21 cellular contexts compared by ENCODE assay signal in genomic region chr15:90950676-90951075, GRCh38. TPM values are rescaled to one million over a fixed set of nuclear protein-coding genes. Genes with fewer than 3 reads are reported as not detected.
DNase-seq lines count a peak whose midpoint lies in the region; ATAC-seq, FAIRE-seq and TF ChIP-seq lines count a peak whose summit lies in the region.
"Had no signal": no experiment of that assay in that cellular context is flagged by ENCODE, and none has a peak within 500 bp of the region (broad histone marks: within the 10 kb centered on the region; RNA-seq: fewer than 3 reads in every experiment).

No MANE protein-coding gene starts in this region.

- TF ChIP-seq EP300 in K562 (IDR thresholded peaks at IDR 0.05; ENCODE audit: low read length): no peak

- no peak overlapping the region for H3K9ac ChIP-seq in K562 (ENCODE audit: insufficient read depth in 1 of 2, low read depth in 2 of 2, low read length in 2 of 2)

- in situ Hi-C loops in GM13976 (cut with MboI; ENCODE audit: low sequenced_read_pairs, unreplicated experiment): no loop called here
- in situ Hi-C loops in K562 (cut with MboI): no loop called here

- peaks cover 10% of the 10 kb centered on the region for H3K4me1 Mint-ChIP-seq in activated T-cell treated with anti-CD3 and anti-CD28 coated beads, Interleukin-2, amount 50 U/mL, for 24 hours (ENCODE audit: low read depth)
- peaks cover 10% of the 10 kb centered on the region for H3K4me1 Mint-ChIP-seq in activated T-cell treated with anti-CD3 and anti-CD28 coated beads, Interleukin-2, amount 50 U/mL, for 72 hours (ENCODE audit: low read depth)

- peaks cover 6% of the 10 kb centered on the region for H3K79me2 ChIP-seq in K562 (ENCODE audit: control insufficient read depth, insufficient read depth, low read length)

- POLR2A ChIA-PET in K562 (lab: Yijun Ruan, JAX): interaction anchor here (2.4 to 2.5 kb wide), 2 partner anchors 8 to 18 kb away, joined by 13 to 20 read pairs; partner anchors contain the start of gene HDDC3

- no peak for DNase-seq in activated T-cell treated with anti-CD3 and anti-CD28 coated beads, Interleukin-2, amount 50 U/mL, for 24 hours
- no peak for DNase-seq in activated T-cell treated with anti-CD3 and anti-CD28 coated beads, Interleukin-2, amount 50 U/mL, for 72 hours
- DNase-seq in GM13976 (ENCODE audit: low spot score): peak; percentile 7
- DNase-seq in K562 (ENCODE audit: extremely low read depth in 1 of 4, low spot score in 3 of 4): no peak
- DNase-seq: AML-193; Caco-2; Calu3; CD4-positive, alpha-beta T cell; CD8-positive, alpha-beta T cell; DMS79 treated with DMSO at 0.1 percent for 48 hours; GF-D8 had no signal

- no peaks in the 10 kb centered on the region for H3K9me3 ChIP-seq in K562 (replicated peaks; ENCODE audit: control insufficient read depth, insufficient read depth, low read depth, low read length)
- H3K9me3 ChIP-seq: A549; BLaER1 treated with 17β-estradiol and CSF1 and Interleukin-3, amounts not matched to agents 10 nM and 100 nM; Caco-2 had no signal

- intact Hi-C loops in K562 (cut with micrococcal nuclease): no loop called here

- WGBS in K562 (ENCODE audit: insufficient coverage, low coverage, missing lambda C conversion rate): 90% methylated on average over 6 of the region's 6 CpGs

- no peaks in the 10 kb centered on the region for H3K27me3 Mint-ChIP-seq in activated T-cell treated with anti-CD3 and anti-CD28 coated beads, Interleukin-2, amount 50 U/mL, for 24 hours
- no peaks in the 10 kb centered on the region for H3K27me3 Mint-ChIP-seq in activated T-cell treated with anti-CD3 and anti-CD28 coated beads, Interleukin-2, amount 50 U/mL, for 72 hours (ENCODE audit: low read depth)
- H3K27me3 Mint-ChIP-seq: B cell; CD4-positive, alpha-beta T cell had no signal

- H3K36me3 Mint-ChIP-seq in activated T-cell treated with anti-CD3 and anti-CD28 coated beads, Interleukin-2, amount 50 U/mL, for 24 hours (ENCODE audit: low read depth): peaks cover 88% of the 10 kb centered on the region
- peaks cover 5 to 16% of the 10 kb centered on the region in 2 donors for H3K36me3 Mint-ChIP-seq in activated T-cell treated with anti-CD3 and anti-CD28 coated beads, Interleukin-2, amount 50 U/mL, for 72 hours (ENCODE audit: insufficient read depth in 2 of 2)

- BruUV-seq in K562 (replicated peaks; lab: Mats Ljungman, UMichigan): no TSS peak

- H3K4me3 Mint-ChIP-seq in activated T-cell treated with anti-CD3 and anti-CD28 coated beads, Interleukin-2, amount 50 U/mL, for 24 hours: no peak overlapping the region
- no peak overlapping the region for H3K4me3 Mint-ChIP-seq in activated T-cell treated with anti-CD3 and anti-CD28 coated beads, Interleukin-2, amount 50 U/mL, for 72 hours
- H3K4me3 Mint-ChIP-seq: B cell; CD4-positive, alpha-beta T cell; CD8-positive, alpha-beta T cell had no signal

- H3K4me2 ChIP-seq in K562 (ENCODE audit: insufficient read depth, low read length): no peak overlapping the region
- H3K4me2 ChIP-seq: A549 had no signal

- peak overlapping the region; percentile 33 for H3K27ac Mint-ChIP-seq in activated T-cell treated with anti-CD3 and anti-CD28 coated beads, Interleukin-2, amount 50 U/mL, for 24 hours
- H3K27ac Mint-ChIP-seq in activated T-cell treated with anti-CD3 and anti-CD28 coated beads, Interleukin-2, amount 50 U/mL, for 72 hours: no peak overlapping the region
- H3K27ac Mint-ChIP-seq: B cell; CD4-positive, alpha-beta T cell; CD8-positive, alpha-beta T cell had no signal

- 0 out of 2 replicates have a peak, but pooled peaks cover 5% of the 10 kb centered on the region for H4K20me1 ChIP-seq in K562 (replicated peaks; ENCODE audit: control insufficient read depth, insufficient read depth, low read length)

- ATAC-seq in activated T-cell treated with anti-CD3 and anti-CD28 coated beads, Interleukin-2, amount 50 U/mL, for 72 hours (replicated peaks in 1 of 2): no peak
- ATAC-seq in K562 (no peak), HG03045 (IDR thresholded peaks at IDR 0.05; ENCODE audit: unreplicated experiment) (no peak)
- ATAC-seq: A549; CD8-positive, alpha-beta T cell had no signal

- peaks cover 3% of the 10 kb centered on the region for H3K9me1 ChIP-seq in K562 (ENCODE audit: control insufficient read depth, insufficient read depth, low read length)

- H3K9me3 Mint-ChIP-seq in activated T-cell treated with anti-CD3 and anti-CD28 coated beads, Interleukin-2, amount 50 U/mL, for 24 hours: no peaks in the 10 kb centered on the region
- H3K9me3 Mint-ChIP-seq in activated T-cell treated with anti-CD3 and anti-CD28 coated beads, Interleukin-2, amount 50 U/mL, for 72 hours: no peaks in the 10 kb centered on the region
- H3K9me3 Mint-ChIP-seq: CD4-positive, alpha-beta T cell; CD8-positive, alpha-beta T cell had no signal

- no peak for TF ChIP-seq RAD21 in K562 (CRISPR knock-in tag; conservative IDR thresholded peaks at IDR 0.05 in 1 of 2, IDR thresholded peaks at IDR 0.05 in 1 of 2)

- no peak for TF ChIP-seq CTCF in GM13976 (IDR thresholded peaks at IDR 0.05; ENCODE audit: borderline replicate concordance, control extremely low read depth, extremely low read depth, insufficient read depth, missing control alignments)
- TF ChIP-seq CTCF in K562 (IDR thresholded peaks at IDR 0.05 in 2 of 3, conservative IDR thresholded peaks at IDR 0.05 in 1 of 3; ENCODE audit: insufficient read depth in 2 of 3, low read depth in 1 of 3, low read length in 3 of 3): no peak

- H2AFZ ChIP-seq in K562 (ENCODE audit: low read depth, low read length): no peak overlapping the region

- CTCF ChIA-PET in K562 (lab: Yijun Ruan, JAX; ENCODE audit: low intra/inter-chr PET ratio): no interaction called here

- H3K27ac ChIP-seq in K562 (ENCODE audit: extremely low read depth, low read depth, low read length): no peak overlapping the region
- H3K27ac ChIP-seq: 22Rv1, C4-2B had no signal

- no peak for TF ChIP-seq POLR2A in K562 (conservative IDR thresholded peaks at IDR 0.05)

- no peak overlapping the region for H3K4me3 ChIP-seq in K562
- H3K4me3 ChIP-seq: A549; BLaER1 treated with 17β-estradiol and CSF1 and Interleukin-3, amounts not matched to agents 10 nM and 100 nM had no signal

- peaks cover 76% of the 10 kb centered on the region for H3K36me3 ChIP-seq in K562 (ENCODE audit: control insufficient read depth, insufficient read depth, low read length)

- no peaks in the 10 kb centered on the region for H3K27me3 ChIP-seq in K562 (ENCODE audit: control insufficient read depth in 2 of 2, insufficient read depth in 2 of 2, low read length in 2 of 2)
- H3K27me3 ChIP-seq: BLaER1 treated with 17β-estradiol and CSF1 and Interleukin-3, amounts not matched to agents 10 nM and 100 nM had no signal

- FAIRE-seq in K562 (lab: Jason Lieb, UNC): no peak
- FAIRE-seq: A549, D721Med, G401.6, GM12891, GM18507 had no signal

- peaks cover 19 to 56% of the 10 kb centered on the region in 2 experiments; a peak in 4 of 5 replicates for H3K4me1 ChIP-seq in K562 (replicated peaks in 1 of 2; ENCODE audit: control insufficient read depth in 2 of 2, insufficient read depth in 2 of 2, low read length in 2 of 2)
- H3K4me1 ChIP-seq: Caco-2 had no signal

RNA-seq across cellular contexts. Expression of gene RCCD1, which starts 4.0 kb away (rescaled TPM):
- 10 to 100 TPM; 26.2 to 27.6 TPM for total RNA-seq in activated T-cell treated with anti-CD3 and anti-CD28 coated beads, Interleukin-2, amount 50 U/mL, for 72 hours
- 100 and 115 TPM in 2 replicates for total RNA-seq in K562 (2011; cell fraction: chromatin; rRNA removed; ENCODE audit: low replicate concordance)
- 74.7 and 75.5 TPM in 2 replicates for total RNA-seq in K562 (2011; cell fraction: nucleolus; rRNA removed)
- total RNA-seq in K562 (2011; cell fraction: nucleoplasm; rRNA removed): 86.9 and 97.7 TPM in 2 replicates
- total RNA-seq in K562 (2014; rRNA removed): 38.1 and 41.2 TPM in 2 replicates
- 17.0 and 18.0 TPM in 2 replicates for total RNA-seq in K562 (2014; rRNA removed; fragmentation: Illumina TruSeq; extraction: Trizol)
- total RNA-seq in K562 (2015; rRNA removed; fragmentation: Illumina TruSeq; extraction: Trizol): 16.7 and 23.7 TPM in 2 replicates
- total RNA-seq in K562 (2021): 44.0 and 45.9 TPM in 2 replicates
- polyA plus RNA-seq in K562 (2011; rRNA removed): 28.5 and 39.6 TPM in 2 replicates
- polyA plus RNA-seq in K562 (2011; cell fraction: cytosol; rRNA removed): 17.6 and 22.6 TPM in 2 replicates
- polyA plus RNA-seq in K562 (2011; cell fraction: nucleus; rRNA removed): 232 and 244 TPM in 2 replicates
- 41.3 and 51.9 TPM in 2 replicates for polyA plus RNA-seq in K562 (2012)
- polyA plus RNA-seq in K562 (2014; fragmentation: Illumina TruSeq; extraction: Trizol): 22.3 and 24.7 TPM in 2 replicates
- polyA plus RNA-seq in K562 (2014; fragmentation: Nextera tagmentation; extraction: Ambion mirVana): 10 to 100 TPM; 11.1 to 12.2 TPM
- 45.2 and 51.4 TPM in 2 replicates for polyA plus RNA-seq in K562 (2014; rRNA removed)
- polyA minus RNA-seq in K562 (2011; rRNA and poly(A)+ RNA removed): 10.3 and 13.1 TPM in 2 replicates
- polyA minus RNA-seq in K562 (2011; cell fraction: cytosol; rRNA and poly(A)+ RNA removed): 9.4 and 12.6 TPM in 2 replicates
- polyA minus RNA-seq in K562 (2011; cell fraction: nucleus; rRNA and poly(A)+ RNA removed): 25.3 and 29.9 TPM in 2 replicates

RNA-seq across cellular contexts. Expression of gene UNC45A, which starts 15.6 kb away (rescaled TPM):
- 10 to 100 TPM; 65.9 to 76.8 TPM for total RNA-seq in activated T-cell treated with anti-CD3 and anti-CD28 coated beads, Interleukin-2, amount 50 U/mL, for 72 hours
- total RNA-seq in K562 (2011; cell fraction: chromatin; rRNA removed; ENCODE audit: low replicate concordance): 131 and 331 TPM in 2 replicates
- 205 and 228 TPM in 2 replicates for total RNA-seq in K562 (2011; cell fraction: nucleolus; rRNA removed)
- total RNA-seq in K562 (2011; cell fraction: nucleoplasm; rRNA removed): 113 and 152 TPM in 2 replicates
- total RNA-seq in K562 (2014; rRNA removed) (59.8 and 65.2 TPM in 2 replicates), K562 (2014; rRNA removed; fragmentation: Illumina TruSeq; extraction: Trizol) (19.2 and 22.6 TPM in 2 replicates), K562 (2015; rRNA removed; fragmentation: Illumina TruSeq; extraction: Trizol) (47.7 and 52.5 TPM in 2 replicates), K562 (2021) (79.0 and 79.3 TPM in 2 replicates)
- polyA plus RNA-seq in K562 (2011; rRNA removed) (43.7 and 56.7 TPM in 2 replicates), K562 (2014; fragmentation: Illumina TruSeq; extraction: Trizol) (35.7 and 46.7 TPM in 2 replicates), K562 (2014; fragmentation: Nextera tagmentation; extraction: Ambion mirVana) (10 to 100 TPM; 22.4 to 23.1 TPM), K562 (2014; rRNA removed) (54.5 and 55.5 TPM in 2 replicates)
- polyA plus RNA-seq in K562 (2011; cell fraction: cytosol; rRNA removed): 46.7 and 62.9 TPM in 2 replicates
- polyA plus RNA-seq in K562 (2011; cell fraction: nucleus; rRNA removed): 163 and 164 TPM in 2 replicates
- polyA plus RNA-seq in K562 (2012): 75.1 and 75.7 TPM in 2 replicates
- 51.9 and 58.7 TPM in 2 replicates for polyA minus RNA-seq in K562 (2011; rRNA and poly(A)+ RNA removed)
- polyA minus RNA-seq in K562 (2011; cell fraction: cytosol; rRNA and poly(A)+ RNA removed): 50.4 and 51.9 TPM in 2 replicates
- polyA minus RNA-seq in K562 (2011; cell fraction: nucleus; rRNA and poly(A)+ RNA removed): 51.0 and 77.4 TPM in 2 replicates

RNA-seq across cellular contexts. Expression of gene HDDC3, which starts 18.3 kb away (rescaled TPM):
- total RNA-seq in activated T-cell treated with anti-CD3 and anti-CD28 coated beads, Interleukin-2, amount 50 U/mL, for 72 hours: 10 to 100 TPM; 37.6 to 53.7 TPM
- 27.3 and 60.3 TPM in 2 replicates for total RNA-seq in K562 (2011; cell fraction: chromatin; rRNA removed; ENCODE audit: low replicate concordance)
- total RNA-seq in K562 (2011; cell fraction: nucleolus; rRNA removed): 59.5 and 62.4 TPM in 2 replicates
- 46.9 and 47.9 TPM in 2 replicates for total RNA-seq in K562 (2011; cell fraction: nucleoplasm; rRNA removed)
- total RNA-seq in K562 (2014; rRNA removed) (54.1 and 64.9 TPM in 2 replicates), K562 (2014; rRNA removed; fragmentation: Illumina TruSeq; extraction: Trizol) (28.2 and 33.0 TPM in 2 replicates), K562 (2015; rRNA removed; fragmentation: Illumina TruSeq; extraction: Trizol) (36.6 and 36.9 TPM in 2 replicates), K562 (2021) (42.6 and 43.0 TPM in 2 replicates)
- polyA plus RNA-seq in K562 (2011; rRNA removed) (30.8 and 33.4 TPM in 2 replicates), K562 (2014; fragmentation: Illumina TruSeq; extraction: Trizol) (51.7 and 54.2 TPM in 2 replicates), K562 (2014; fragmentation: Nextera tagmentation; extraction: Ambion mirVana) (10 to 100 TPM; 14.9 to 21.3 TPM), K562 (2014; rRNA removed) (55.8 and 65.8 TPM in 2 replicates)
- polyA plus RNA-seq in K562 (2011; cell fraction: cytosol; rRNA removed): 37.1 and 49.7 TPM in 2 replicates
- polyA plus RNA-seq in K562 (2011; cell fraction: nucleus; rRNA removed): 37.0 and 41.5 TPM in 2 replicates
- polyA plus RNA-seq in K562 (2012): 29.7 and 31.4 TPM in 2 replicates
- 21.5 and 26.2 TPM in 2 replicates for polyA minus RNA-seq in K562 (2011; rRNA and poly(A)+ RNA removed)
- 10.3 and 15.1 TPM in 2 replicates for polyA minus RNA-seq in K562 (2011; cell fraction: cytosol; rRNA and poly(A)+ RNA removed)
- 28.9 and 44.4 TPM in 2 replicates for polyA minus RNA-seq in K562 (2011; cell fraction: nucleus; rRNA and poly(A)+ RNA removed)

RNA-seq across cellular contexts. Expression of gene PRC1, which starts 43.7 kb away (rescaled TPM):
- total RNA-seq in activated T-cell treated with anti-CD3 and anti-CD28 coated beads, Interleukin-2, amount 50 U/mL, for 72 hours: 100 to 1,000 TPM; 111 to 115 TPM
- 402 and 749 TPM in 2 replicates for total RNA-seq in K562 (2011; cell fraction: chromatin; rRNA removed; ENCODE audit: low replicate concordance)
- total RNA-seq in K562 (2011; cell fraction: nucleolus; rRNA removed): 233 and 300 TPM in 2 replicates
- 292 and 338 TPM in 2 replicates for total RNA-seq in K562 (2011; cell fraction: nucleoplasm; rRNA removed)
- 226 and 263 TPM in 2 replicates for total RNA-seq in K562 (2014; rRNA removed)
- 201 and 210 TPM in 2 replicates for total RNA-seq in K562 (2014; rRNA removed; fragmentation: Illumina TruSeq; extraction: Trizol)
- total RNA-seq in K562 (2015; rRNA removed; fragmentation: Illumina TruSeq; extraction: Trizol): 223 and 228 TPM in 2 replicates
- 150 and 181 TPM in 2 replicates for total RNA-seq in K562 (2021)
- polyA plus RNA-seq in K562 (2011; rRNA removed): 391 and 460 TPM in 2 replicates
- polyA plus RNA-seq in K562 (2011; cell fraction: cytosol; rRNA removed): 329 and 446 TPM in 2 replicates
- polyA plus RNA-seq in K562 (2011; cell fraction: nucleus; rRNA removed): 1,023 and 1,561 TPM in 2 replicates
- polyA plus RNA-seq in K562 (2012): 176 and 186 TPM in 2 replicates
- 248 and 284 TPM in 2 replicates for polyA plus RNA-seq in K562 (2014; fragmentation: Illumina TruSeq; extraction: Trizol)
- 100 to 1,000 TPM; 156 to 240 TPM for polyA plus RNA-seq in K562 (2014; fragmentation: Nextera tagmentation; extraction: Ambion mirVana)
- polyA plus RNA-seq in K562 (2014; rRNA removed): 256 and 264 TPM in 2 replicates
- 342 and 344 TPM in 2 replicates for polyA minus RNA-seq in K562 (2011; rRNA and poly(A)+ RNA removed)
- 145 and 166 TPM in 2 replicates for polyA minus RNA-seq in K562 (2011; cell fraction: cytosol; rRNA and poly(A)+ RNA removed)
- 175 and 402 TPM in 2 replicates for polyA minus RNA-seq in K562 (2011; cell fraction: nucleus; rRNA and poly(A)+ RNA removed)

RNA-seq across cellular contexts. Expression of gene MAN2A2, which starts 47.6 kb away (rescaled TPM):
- 100 to 1,000 TPM; 159 to 190 TPM for total RNA-seq in activated T-cell treated with anti-CD3 and anti-CD28 coated beads, Interleukin-2, amount 50 U/mL, for 72 hours
- 447 and 1,128 TPM in 2 replicates for total RNA-seq in K562 (2011; cell fraction: chromatin; rRNA removed; ENCODE audit: low replicate concordance)
- 692 and 704 TPM in 2 replicates for total RNA-seq in K562 (2011; cell fraction: nucleolus; rRNA removed)
- 460 and 506 TPM in 2 replicates for total RNA-seq in K562 (2011; cell fraction: nucleoplasm; rRNA removed)
- total RNA-seq in K562 (2014; rRNA removed) (35.0 and 53.7 TPM in 2 replicates), K562 (2014; rRNA removed; fragmentation: Illumina TruSeq; extraction: Trizol) (20.6 and 25.0 TPM in 2 replicates), K562 (2015; rRNA removed; fragmentation: Illumina TruSeq; extraction: Trizol) (43.3 and 43.4 TPM in 2 replicates), K562 (2021) (116 and 151 TPM in 2 replicates)
- polyA plus RNA-seq in K562 (2011; rRNA removed) (71.7 and 195 TPM in 2 replicates), K562 (2014; fragmentation: Illumina TruSeq; extraction: Trizol) (130 and 131 TPM in 2 replicates), K562 (2014; fragmentation: Nextera tagmentation; extraction: Ambion mirVana) (10 to 100 TPM in 1 of 2 experiments, 1 to 10 TPM in 1; 7.3 to 13.7 TPM), K562 (2014; rRNA removed) (114 and 121 TPM in 2 replicates)
- 119 and 133 TPM in 2 replicates for polyA plus RNA-seq in K562 (2011; cell fraction: cytosol; rRNA removed)
- 1,870 and 1,995 TPM in 2 replicates for polyA plus RNA-seq in K562 (2011; cell fraction: nucleus; rRNA removed)
- 92.0 and 210 TPM in 2 replicates for polyA plus RNA-seq in K562 (2012)
- polyA minus RNA-seq in K562 (2011; rRNA and poly(A)+ RNA removed): 30.7 and 41.4 TPM in 2 replicates
- polyA minus RNA-seq in K562 (2011; cell fraction: cytosol; rRNA and poly(A)+ RNA removed): 71.5 and 84.4 TPM in 2 replicates
- 264 and 379 TPM in 2 replicates for polyA minus RNA-seq in K562 (2011; cell fraction: nucleus; rRNA and poly(A)+ RNA removed)
